8 cellular contexts compared by ENCODE assay signal in the genomic region with DNA sequence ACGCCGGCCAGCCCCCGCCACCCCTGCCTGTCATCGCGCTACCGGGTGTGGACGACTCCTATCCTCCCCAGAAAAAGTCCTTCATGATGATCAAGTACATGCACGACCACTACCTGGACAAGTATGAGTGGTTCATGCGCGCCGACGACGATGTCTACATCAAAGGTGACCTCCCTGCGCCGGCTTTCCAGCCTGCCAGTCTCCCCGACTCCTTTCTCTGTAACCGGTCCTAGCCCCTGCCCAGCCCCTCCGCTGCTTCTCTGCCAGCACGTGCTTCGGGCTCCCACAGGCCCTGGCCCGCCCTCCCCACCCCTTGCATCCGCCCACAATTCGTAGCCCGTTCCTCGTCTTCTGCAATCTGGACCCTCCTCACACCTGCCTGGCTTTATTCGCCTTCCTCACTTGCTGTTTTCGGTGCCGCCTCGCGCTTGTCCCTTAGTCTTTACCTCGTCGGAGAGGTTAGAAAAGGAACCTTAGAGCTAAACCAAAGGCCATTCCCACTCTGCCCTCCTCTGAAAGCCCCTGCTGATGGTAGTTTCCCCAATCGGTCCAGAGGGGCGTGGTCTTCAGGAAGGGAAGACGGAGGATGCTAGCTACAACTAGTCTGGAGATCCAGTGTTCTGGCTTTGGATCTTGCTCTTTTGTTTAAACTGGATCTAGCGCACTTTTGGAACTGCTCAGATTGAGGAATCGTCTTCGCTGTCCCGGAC. TPM values are rescaled to one million over a fixed set of nuclear protein-coding genes. Genes with fewer than 3 reads are reported as not detected.
DNase-seq lines count a peak whose midpoint lies in the region; ATAC-seq, FAIRE-seq and TF ChIP-seq lines count a peak whose summit lies in the region.

No MANE protein-coding gene starts in this region.

- H3K4me1 ChIP-seq in transverse colon (peaks cover 12 to 26% (median 19%) of the 10 kb centered on the region in 4 donors), small intestine (ENCODE audit: control insufficient read depth in 2 of 2, insufficient read depth in 1 of 2, low read depth in 1 of 2, low read length in 1 of 2) (peaks cover 0 to 1% of the 10 kb centered on the region in 2 donors)

- no peak for DNase-seq in CD4-positive, alpha-beta T cell
- DNase-seq in LHCN-M2 (ENCODE audit: low read depth) (peak; percentile 35), medulla oblongata (ENCODE audit: extremely low spot score) (peak; percentile 22), transverse colon (no peak), small intestine (no peak)

- no peak for TF ChIP-seq POLR2A in transverse colon (IDR thresholded peaks at IDR 0.05)

- no peak for TF ChIP-seq CTCF in CD4-positive, alpha-beta T cell (IDR thresholded peaks at IDR 0.05)
- TF ChIP-seq CTCF in transverse colon (IDR thresholded peaks at IDR 0.05) = no peak

- in situ Hi-C loops in transverse colon (cut with MboI; ENCODE audit: low pct_ligation_motif_present in 1 of 4, low pct_unique_long_range_greater_than_20kb in 1 of 4, low sequenced_read_pairs in 3 of 4) = no loop called here

- no peaks in the 10 kb centered on the region for H3K9me3 Mint-ChIP-seq in CD4-positive, alpha-beta T cell
- no peaks in the 10 kb centered on the region for H3K9me3 Mint-ChIP-seq in dendritic cell treated with granulocyte-macrophage colony-stimulating factor and Interleukin-4, amounts not matched to agents 40 ng/mL and 50 ng/mL, for 4 days

- FAIRE-seq in small intestine (lab: Jason Lieb, UNC) = no peak

- POLR2A ChIA-PET in CD4-positive, alpha-beta T cell (lab: Charles Lee) = no interaction called here

- no peak overlapping the region for H3K27ac ChIP-seq in CD4-positive, alpha-beta T cell (ENCODE audit: low read depth, low read length)
- H3K27ac ChIP-seq in transverse colon = no peak overlapping the region
- no peak overlapping the region for H3K27ac ChIP-seq in small intestine (ENCODE audit: low read depth in 1 of 2, low read length in 1 of 2)

- no peaks in the 10 kb centered on the region for H3K36me3 ChIP-seq in transverse colon
- no peaks in the 10 kb centered on the region for H3K36me3 ChIP-seq in small intestine (ENCODE audit: control insufficient read depth in 2 of 2, insufficient read depth in 2 of 2, low read length in 2 of 2)

- 0 to 4% methylated on average over 10 to 39 of the region's 39 CpGs for WGBS in transverse colon (ENCODE audit: low coverage in 1 of 2), 2 donors
- 1 to 2% (median 1%) methylated on average over 37 to 39 of the region's 39 CpGs for WGBS in small intestine, 3 donors

- peaks cover 20% of the 10 kb centered on the region for H3K4me1 Mint-ChIP-seq in CD4-positive, alpha-beta T cell (ENCODE audit: low read depth)
- H3K4me1 Mint-ChIP-seq in dendritic cell treated with granulocyte-macrophage colony-stimulating factor and Interleukin-4, amounts not matched to agents 40 ng/mL and 50 ng/mL, for 4 days (ENCODE audit: low read depth) = peaks cover 17% of the 10 kb centered on the region

- peak overlapping the region; percentile 52 to 69 (median 58) for H3K4me3 ChIP-seq in transverse colon
- H3K4me3 ChIP-seq in small intestine (ENCODE audit: low read depth in 1 of 2, low read length in 2 of 2) = peak overlapping the region in 1 of 2 donors; percentile 69

- intact Hi-C loops in CD4-positive, alpha-beta T cell (cut with DNase I, micrococcal nuclease) = no loop called here
- intact Hi-C loops in dendritic cell treated with granulocyte-macrophage colony-stimulating factor and Interleukin-4, amounts not matched to agents 40 ng/mL and 50 ng/mL, for 4 days (cut with micrococcal nuclease) = no loop called here
- intact Hi-C loops in transverse colon (cut with DNase I; ENCODE audit: low total_unique reads) = no loop called here

- peaks cover 59% of the 10 kb centered on the region for H3K27me3 Mint-ChIP-seq in CD4-positive, alpha-beta T cell
- H3K27me3 Mint-ChIP-seq in dendritic cell treated with granulocyte-macrophage colony-stimulating factor and Interleukin-4, amounts not matched to agents 40 ng/mL and 50 ng/mL, for 4 days = peaks cover 53% of the 10 kb centered on the region

- H3K9me3 ChIP-seq in CD4-positive, alpha-beta T cell (ENCODE audit: control insufficient read depth, low read length) = no peaks in the 10 kb centered on the region
- H3K9me3 ChIP-seq in transverse colon (no peaks in the 10 kb centered on the region), small intestine (ENCODE audit: control insufficient read depth, low read depth) (no peaks in the 10 kb centered on the region)

- ATAC-seq in CD4-positive, alpha-beta T cell (ENCODE audit: poor library complexity) = no peak
- ATAC-seq in GM21619 (IDR thresholded peaks at IDR 0.05; ENCODE audit: unreplicated experiment) (no peak), GM21825 (IDR thresholded peaks at IDR 0.05; ENCODE audit: unreplicated experiment) (no peak)

- CTCF ChIA-PET in CD4-positive, alpha-beta T cell (lab: Charles Lee) = no interaction called here

- H3K27ac Mint-ChIP-seq in CD4-positive, alpha-beta T cell = no peak overlapping the region
- H3K27ac Mint-ChIP-seq in dendritic cell treated with granulocyte-macrophage colony-stimulating factor and Interleukin-4, amounts not matched to agents 40 ng/mL and 50 ng/mL, for 4 days = no peak overlapping the region

- peak overlapping the region; percentile 81 for H3K4me3 Mint-ChIP-seq in CD4-positive, alpha-beta T cell
- peak overlapping the region; percentile 68 for H3K4me3 Mint-ChIP-seq in dendritic cell treated with granulocyte-macrophage colony-stimulating factor and Interleukin-4, amounts not matched to agents 40 ng/mL and 50 ng/mL, for 4 days

- H3K36me3 Mint-ChIP-seq in CD4-positive, alpha-beta T cell (ENCODE audit: low read depth) = no peaks in the 10 kb centered on the region
- peaks cover 6% of the 10 kb centered on the region for H3K36me3 Mint-ChIP-seq in dendritic cell treated with granulocyte-macrophage colony-stimulating factor and Interleukin-4, amounts not matched to agents 40 ng/mL and 50 ng/mL, for 4 days (ENCODE audit: low read depth)

- TF ChIP-seq EP300 in transverse colon (IDR thresholded peaks at IDR 0.05; ENCODE audit: low read depth) = no peak

- peaks cover 51% of the 10 kb centered on the region for H3K27me3 ChIP-seq in CD4-positive, alpha-beta T cell (ENCODE audit: control insufficient read depth, insufficient read depth, low read length)
- H3K27me3 ChIP-seq in transverse colon = peaks cover 63% of the 10 kb centered on the region
- H3K27me3 ChIP-seq in small intestine (ENCODE audit: control insufficient read depth in 2 of 2, insufficient read depth in 2 of 2, low read length in 2 of 2) = peaks cover 8 to 11% of the 10 kb centered on the region in 2 donors

RNA-seq across cellular contexts. Expression of gene CHSY3, which starts 1.4 kb away (rescaled TPM):
- total RNA-seq in CD4-positive, alpha-beta T cell = not detected
- total RNA-seq in LHCN-M2 (2014; rRNA removed) = 7.6 and 9.9 TPM in 2 replicates
- 3.8 TPM for polyA plus RNA-seq in LHCN-M2 (2012)
- under 1 TPM; 0.27 to 0.79 (median 0.49) TPM for total RNA-seq in transverse colon
- under 1 TPM in 1 of 3 donors, not detected in 2; 0.33 TPM for polyA plus RNA-seq in small intestine

Comparison
In these comparisons a context has a peak if more than half of its experiments do, and no peak if none do; other contexts are left out.
1. DNase-seq: peak in LHCN-M2 (single experiment) and medulla oblongata (single experiment); none in CD4-positive, alpha-beta T cell (0 of 10), transverse colon (single experiment) and small intestine (single experiment).